ENCODE assay signal across 24 cellular contexts in the genomic region with DNA sequence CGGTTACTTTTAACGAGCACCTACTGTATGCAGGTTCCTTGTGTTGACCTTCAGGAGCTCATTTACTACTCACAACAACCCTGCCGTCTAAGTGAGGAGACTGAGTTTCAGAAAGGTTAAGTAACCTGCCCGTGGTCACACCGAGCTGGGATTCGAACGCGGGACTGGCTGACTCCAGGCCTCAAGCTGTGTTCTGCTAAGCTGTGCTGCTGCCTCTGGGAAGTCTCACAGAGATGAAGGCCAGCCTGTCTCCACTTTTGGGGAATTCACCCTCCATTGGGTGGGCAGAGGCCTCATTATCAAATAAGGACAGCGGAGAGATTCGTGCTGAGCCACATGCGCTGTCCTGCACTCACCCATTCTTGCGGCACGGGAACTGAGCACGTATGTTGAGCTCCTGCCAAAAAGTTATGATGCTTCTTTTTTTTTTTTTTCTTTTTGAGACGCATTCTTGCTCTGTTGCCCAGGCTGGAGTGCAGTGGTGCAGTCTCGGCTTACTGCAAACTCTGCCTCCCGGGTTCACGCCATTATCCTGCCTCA. TPM values are rescaled to one million over a fixed set of nuclear protein-coding genes. Genes with fewer than 3 reads are reported as not detected.
DNase-seq lines count a peak whose midpoint lies in the region; ATAC-seq, FAIRE-seq and TF ChIP-seq lines count a peak whose summit lies in the region.
"Had no signal": no experiment of that assay in that cellular context is flagged by ENCODE, and none has a peak within 500 bp of the region (broad histone marks: within the 10 kb centered on the region; RNA-seq: fewer than 3 reads in every experiment).

No MANE protein-coding gene starts in this region.

- H3K79me1 ChIP-seq in neuronal stem cell (ENCODE audit: low read depth, low read length), result no peaks in the 10 kb centered on the region

- H3K27me3 Mint-ChIP-seq in glutamatergic neuron (ENCODE audit: unreplicated experiment), result peaks cover 6% of the 10 kb centered on the region
- peaks cover 14% of the 10 kb centered on the region for H3K27me3 Mint-ChIP-seq in type B pancreatic cell

- H2AK5ac ChIP-seq in neuronal stem cell (ENCODE audit: low read depth, low read length), result no peak overlapping the region

- H3K4me3 Mint-ChIP-seq in glutamatergic neuron (ENCODE audit: unreplicated experiment) (no peak overlapping the region), type B pancreatic cell (no peak overlapping the region)
- H3K4me3 Mint-ChIP-seq: CD8-positive, alpha-beta memory T cell had no signal

- H3K27ac ChIP-seq in neuronal stem cell (replicated peaks; ENCODE audit: low read length), result no peak overlapping the region
- H3K27ac ChIP-seq: C4-2B, GM23248, KMS-11 had no signal

- H3K18ac ChIP-seq in neuronal stem cell (ENCODE audit: low read length), result no peak overlapping the region

- no peak overlapping the region for H3K4me3 ChIP-seq in neuronal stem cell (ENCODE audit: low read length in 2 of 2)
- H3K4me3 ChIP-seq: GM23248, HAP-1 had no signal

- no peak overlapping the region for H2BK5ac ChIP-seq in neuronal stem cell (ENCODE audit: low read length)

- DNase-seq in activated effector memory CD4-positive, alpha-beta T cell treated with anti-CD3 and anti-CD28 coated beads, Interleukin-2, amount 50 U/mL, for 16 hours, result peak; percentile 33
- no peak for DNase-seq in activated effector memory CD4-positive, alpha-beta T cell treated with Interleukin-2 at 50 U/mL for 16 hours
- peak; percentile 6 for DNase-seq in GM12892 (ENCODE audit: insufficient read length)
- DNase-seq in glutamatergic neuron, result peak; percentile 3
- DNase-seq in neuronal stem cell (ENCODE audit: low spot score), result no peak
- no peak for DNase-seq in cerebellar nuclear complex (lab: John Stamatoyannopoulos, UW)
- no peak for DNase-seq in type B pancreatic cell (ENCODE audit: extremely low spot score, unreplicated experiment)
- DNase-seq: CD8-positive, alpha-beta memory T cell; GM23248; IMR-90; NCI-H1105; NCI-H2081; NCI-H2171 treated with DMSO at 0.1 percent for 48 hours; NCI-H524 treated with DMSO at 0.1 percent for 48 hours; NCI-H82 had no signal

- WGBS in neuronal stem cell (ENCODE audit: extremely low coverage in 2 of 2, insufficient read length in 2 of 2, insufficient replicate concordance in 1 of 2), 2 donors, result no CpG with 5 or more reads among the region's 18 CpGs

- no peak for TF ChIP-seq POLR2A in GM12892 (IDR thresholded peaks at IDR 0.05; ENCODE audit: low read depth, low read length)

- H3K9ac ChIP-seq in neuronal stem cell (ENCODE audit: low read depth, low read length, poor library complexity), result no peak overlapping the region
- H3K9ac ChIP-seq: GM23248, KMS-11 had no signal

- no peak for FAIRE-seq in GM12892 (lab: Jason Lieb, UNC)
- FAIRE-seq: A204.1, G401.6, GM18507 had no signal

- no peak overlapping the region for H3K4me2 ChIP-seq in neuronal stem cell (ENCODE audit: insufficient read depth, low read length, poor library complexity, severe bottlenecking)
- H3K4me2 ChIP-seq: KMS-11 had no signal

- no peak overlapping the region for H3K23ac ChIP-seq in neuronal stem cell (ENCODE audit: low read depth, low read length, poor library complexity)

- TF ChIP-seq CTCF in glutamatergic neuron (IDR thresholded peaks at IDR 0.05; ENCODE audit: partially characterized antibody, unreplicated experiment) (no peak), type B pancreatic cell (conservative IDR thresholded peaks at IDR 0.05) (no peak)

- no peak overlapping the region for H2BK120ac ChIP-seq in neuronal stem cell (ENCODE audit: low read depth, low read length)

- H4K91ac ChIP-seq in neuronal stem cell (ENCODE audit: low read depth, low read length, poor library complexity), result no peak overlapping the region

- H3K27ac Mint-ChIP-seq in glutamatergic neuron (ENCODE audit: unreplicated experiment) (no peak overlapping the region), type B pancreatic cell (no peak overlapping the region)

- H3K14ac ChIP-seq in neuronal stem cell (ENCODE audit: low read length), result no peak overlapping the region

- H2BK12ac ChIP-seq in neuronal stem cell (ENCODE audit: low read length), result no peak overlapping the region

- H2AFZ ChIP-seq in neuronal stem cell (ENCODE audit: low read length), result no peak overlapping the region
- H2AFZ ChIP-seq: GM23248 had no signal

- H3K4ac ChIP-seq in neuronal stem cell (ENCODE audit: low read length), result peak overlapping the region; percentile 53

- no peak for ATAC-seq in HG03460 (IDR thresholded peaks at IDR 0.05; ENCODE audit: unreplicated experiment)
- ATAC-seq: Panc1 had no signal

- H2BK15ac ChIP-seq in neuronal stem cell (ENCODE audit: low read length), result no peak overlapping the region

- H4K8ac ChIP-seq in neuronal stem cell (ENCODE audit: low read depth, low read length), result no peak overlapping the region

- H3K9me3 ChIP-seq in neuronal stem cell (replicated peaks in 1 of 2; ENCODE audit: control insufficient read depth in 2 of 2, insufficient read depth in 1 of 2, low read depth in 1 of 2, low read length in 2 of 2), result no peaks in the 10 kb centered on the region
- H3K9me3 ChIP-seq: HAP-1 had no signal

- H3K36me3 Mint-ChIP-seq in glutamatergic neuron (ENCODE audit: unreplicated experiment) (no peaks in the 10 kb centered on the region), type B pancreatic cell (no peaks in the 10 kb centered on the region)
- H3K36me3 Mint-ChIP-seq: CD8-positive, alpha-beta memory T cell had no signal

- H3K4me1 Mint-ChIP-seq in glutamatergic neuron (ENCODE audit: low read depth, unreplicated experiment) (peaks cover 20% of the 10 kb centered on the region), type B pancreatic cell (ENCODE audit: unreplicated experiment) (no peaks in the 10 kb centered on the region)
- H3K4me1 Mint-ChIP-seq: CD8-positive, alpha-beta memory T cell had no signal

- peaks cover 9 to 24% of the 10 kb centered on the region in 2 donors for H3K4me1 ChIP-seq in neuronal stem cell (ENCODE audit: control insufficient read depth in 2 of 2, insufficient read depth in 1 of 2, low read depth in 1 of 2, low read length in 2 of 2)

- no peaks in the 10 kb centered on the region for H3K27me3 ChIP-seq in neuronal stem cell (ENCODE audit: control insufficient read depth in 3 of 3, insufficient read depth in 3 of 3, low read depth in 1 of 3, low read length in 3 of 3)

- H3K36me3 ChIP-seq in neuronal stem cell (replicated peaks in 1 of 2; ENCODE audit: control insufficient read depth in 2 of 2, insufficient read depth in 2 of 2, low read length in 2 of 2), result no peaks in the 10 kb centered on the region
- H3K36me3 ChIP-seq: HAP-1 had no signal

- peaks cover 7% of the 10 kb centered on the region for H3K9me3 Mint-ChIP-seq in glutamatergic neuron (ENCODE audit: unreplicated experiment)
- no peaks in the 10 kb centered on the region for H3K9me3 Mint-ChIP-seq in type B pancreatic cell
- H3K9me3 Mint-ChIP-seq: CD8-positive, alpha-beta memory T cell had no signal

RNA-seq across cellular contexts. Expression of gene MYT1, which starts 25.9 kb away (rescaled TPM):
- not detected for polyA plus RNA-seq in GM12892 (2012; ENCODE audit: missing spikeins)
- 159 TPM for total RNA-seq in glutamatergic neuron (ENCODE audit: unreplicated experiment)
- 3.1 TPM for polyA plus RNA-seq in neuronal stem cell (2013, experiment 1 of 2)
- polyA plus RNA-seq in neuronal stem cell (2013, experiment 2 of 2), result 3.2 TPM
- total RNA-seq in type B pancreatic cell (ENCODE audit: low replicate concordance), result 2.9 and 4.9 TPM in 2 replicates
- total RNA-seq: Daoy, GM23248, IMR-90 had no signal
- polyA plus RNA-seq: CD8-positive, alpha-beta memory T cell; GM23248; IMR-90 had no signal

RNA-seq across cellular contexts. Expression of gene NPBWR2, which starts 31.0 kb away (rescaled TPM):
- polyA plus RNA-seq in GM12892 (2012; ENCODE audit: missing spikeins), result not detected
- total RNA-seq in glutamatergic neuron (ENCODE audit: unreplicated experiment) (not detected), type B pancreatic cell (ENCODE audit: low replicate concordance) (not detected in 2 replicates)
- not detected for polyA plus RNA-seq in neuronal stem cell (2013, experiment 1 of 2)
- polyA plus RNA-seq in neuronal stem cell (2013, experiment 2 of 2), result not detected
- total RNA-seq: CD8-positive, alpha-beta memory T cell; Daoy; GM23248; IMR-90 had no signal
- polyA plus RNA-seq: CD8-positive, alpha-beta memory T cell; GM23248; IMR-90 had no signal

RNA-seq across cellular contexts. Expression of gene LKAAEAR1, which starts 54.1 kb away (rescaled TPM):
- polyA plus RNA-seq in GM12892 (2012; ENCODE audit: missing spikeins), result not detected
- total RNA-seq in glutamatergic neuron (ENCODE audit: unreplicated experiment) (not detected), type B pancreatic cell (ENCODE audit: low replicate concordance) (not detected in 2 replicates)
- 0.10 TPM for polyA plus RNA-seq in neuronal stem cell (2013, experiment 1 of 2)
- 0.08 TPM for polyA plus RNA-seq in neuronal stem cell (2013, experiment 2 of 2)
- total RNA-seq: Daoy, IMR-90 had no signal

RNA-seq across cellular contexts. Expression of gene OPRL1, which starts 58.5 kb away (rescaled TPM):
- 0.23 TPM for polyA plus RNA-seq in GM12892 (2012; ENCODE audit: missing spikeins)
- 2.9 TPM for total RNA-seq in glutamatergic neuron (ENCODE audit: unreplicated experiment)
- polyA plus RNA-seq in neuronal stem cell (2013, experiment 1 of 2), result 2.6 TPM
- polyA plus RNA-seq in neuronal stem cell (2013, experiment 2 of 2), result 2.5 TPM
- 0.50 and 1.9 TPM in 2 replicates for total RNA-seq in type B pancreatic cell (ENCODE audit: low replicate concordance)

RNA-seq across cellular contexts. Expression of gene RGS19, which starts 59.0 kb away (rescaled TPM):
- 14.0 TPM for polyA plus RNA-seq in GM12892 (2012; ENCODE audit: missing spikeins)
- 4.4 TPM for total RNA-seq in glutamatergic neuron (ENCODE audit: unreplicated experiment)
- 7.9 TPM for polyA plus RNA-seq in neuronal stem cell (2013, experiment 1 of 2)
- polyA plus RNA-seq in neuronal stem cell (2013, experiment 2 of 2), result 8.0 TPM
- total RNA-seq in type B pancreatic cell (ENCODE audit: low replicate concordance), result 8.4 and 9.5 TPM in 2 replicates

Comparison
In these comparisons a context has a peak if more than half of its experiments do, and no peak if none do; other contexts are left out.
1. DNase-seq: peak in activated effector memory CD4-positive, alpha-beta T cell treated with anti-CD3 and anti-CD28 coated beads, Interleukin-2, amount 50 U/mL, for 16 hours (single experiment), GM12892 (single experiment) and glutamatergic neuron (single experiment); none in activated effector memory CD4-positive, alpha-beta T cell treated with Interleukin-2 at 50 U/mL for 16 hours (single experiment), neuronal stem cell (single experiment), cerebellar nuclear complex (0 of 2) and type B pancreatic cell (single experiment).
2. RNA of gene MYT1, which starts 25.9 kb away (total RNA-seq): 159 TPM in glutamatergic neuron (single experiment); 2.9 to 4.9 TPM in type B pancreatic cell; every median in the first group is over 10 times any median in the second.